14 cellular contexts compared by ENCODE assay signal in genomic region chr5:158060216-158060615, GRCh38.
DNase-seq lines count a peak whose midpoint lies in the region; ATAC-seq and TF ChIP-seq lines count a peak whose summit lies in the region.
"Had no signal": no experiment of that assay in that cellular context is flagged by ENCODE, and none has a peak within 500 bp of the region (broad histone marks: within the 10 kb centered on the region; RNA-seq: fewer than 3 reads in every experiment).

No MANE protein-coding gene starts in this region.

- H3K27me3 ChIP-seq in RWPE2 (ENCODE audit: insufficient read depth, poor library complexity, severe bottlenecking) (no peaks in the 10 kb centered on the region), body of pancreas (no peaks in the 10 kb centered on the region)
- H3K27me3 ChIP-seq: BLaER1 treated with 17β-estradiol and CSF1 and Interleukin-3, amounts not matched to agents 10 nM and 100 nM had no signal

- peak; percentile 22 for DNase-seq in HPDE6-E6E7 (ENCODE audit: extremely low spot score)
- no peak for DNase-seq in RWPE2 (ENCODE audit: low spot score)
- no peak for DNase-seq in mucosa of descending colon
- no peak for DNase-seq in body of pancreas
- DNase-seq in OCI-M1 (lab: John Stamatoyannopoulos, UW), result no peak
- no peak for DNase-seq in NCI-H2107 treated with DMSO at 0.1 percent for 48 hours (lab: John Stamatoyannopoulos, UW; ENCODE audit: unreplicated experiment)
- DNase-seq: ACHN; CD4-positive, CD25-positive, alpha-beta regulatory T cell; DMS 273 treated with DMSO at 0.1 percent for 48 hours; GM23248 had no signal

- H3K36me3 ChIP-seq in RWPE2 (ENCODE audit: low read depth) (no peaks in the 10 kb centered on the region), mucosa of descending colon (ENCODE audit: low read depth) (no peaks in the 10 kb centered on the region), body of pancreas (replicated peaks in 1 of 2; ENCODE audit: insufficient read depth in 1 of 2, low read depth in 2 of 2) (no peaks in the 10 kb centered on the region)
- H3K36me3 ChIP-seq: BLaER1 treated with 17β-estradiol and CSF1 and Interleukin-3, amounts not matched to agents 10 nM and 100 nM had no signal

- H3K4me3 ChIP-seq in RWPE2 (ENCODE audit: severe bottlenecking) (no peak overlapping the region), mucosa of descending colon (no peak overlapping the region), body of pancreas (no peak overlapping the region)
- H3K4me3 ChIP-seq: BLaER1 treated with 17β-estradiol and CSF1 and Interleukin-3, amounts not matched to agents 10 nM and 100 nM; GM23248 had no signal

- H3K9me3 ChIP-seq in RWPE2 (ENCODE audit: severe bottlenecking) (no peaks in the 10 kb centered on the region), mucosa of descending colon (no peaks in the 10 kb centered on the region), body of pancreas (no peaks in the 10 kb centered on the region)

- H3K27ac ChIP-seq in RWPE2 (ENCODE audit: poor library complexity, severe bottlenecking) (peak overlapping the region; percentile 27), body of pancreas (no peak overlapping the region)
- H3K27ac ChIP-seq: BLaER1 treated with 17β-estradiol and CSF1 and Interleukin-3, amounts not matched to agents 10 nM and 100 nM; GM23248 had no signal

- ATAC-seq in RWPE2 (ENCODE audit: low read depth), result peak; percentile 83
- ATAC-seq in esophagus mucosa, result peak; percentile 51
- peak; percentile 47 for ATAC-seq in mucosa of descending colon
- no peak for ATAC-seq in body of pancreas
- ATAC-seq in HG02759 (IDR thresholded peaks at IDR 0.05; ENCODE audit: unreplicated experiment), result no peak
- ATAC-seq: HCT116 had no signal

- intact Hi-C loops in mucosa of descending colon (cut with DNase I, micrococcal nuclease), result no loop called here
- intact Hi-C loops in body of pancreas (cut with DNase I), result no loop called here

- WGBS in body of pancreas, 2 donors, result 61 to 65% methylated on average over 2 of the region's 2 CpGs

- TF ChIP-seq CTCF in RWPE2 (IDR thresholded peaks at IDR 0.05; ENCODE audit: poor library complexity, severe bottlenecking) (no peak), mucosa of descending colon (IDR thresholded peaks at IDR 0.05) (no peak), body of pancreas (IDR thresholded peaks at IDR 0.05) (no peak)

- TF ChIP-seq POLR2A in body of pancreas (IDR thresholded peaks at IDR 0.05), result no peak

- H3K4me1 ChIP-seq in RWPE2 (ENCODE audit: insufficient read depth, poor library complexity, severe bottlenecking), result peaks cover 56% of the 10 kb centered on the region
- H3K4me1 ChIP-seq in mucosa of descending colon (ENCODE audit: low read depth), result peaks cover 6% of the 10 kb centered on the region
- H3K4me1 ChIP-seq in body of pancreas, result peaks cover 6% of the 10 kb centered on the region

Comparison
In these comparisons a context has a peak if more than half of its experiments do, and no peak if none do; other contexts are left out.
1. ATAC-seq: peak in RWPE2 (single experiment), esophagus mucosa (single experiment) and mucosa of descending colon (single experiment); none in body of pancreas (single experiment) and HG02759 (single experiment).